Comparison of ENCODE assay signal across 8 cellular contexts in genomic region chr13:50081899-50082425, GRCh38.
DNase-seq lines count a peak whose midpoint lies in the region; ATAC-seq and TF ChIP-seq lines count a peak whose summit lies in the region.

No MANE protein-coding gene starts in this region.

- H3K4me3 ChIP-seq in mucosa of stomach (ENCODE audit: low read length) = peak overlapping the region; percentile 78

- peak overlapping the region; percentile 72 for H3K9ac ChIP-seq in mucosa of stomach (ENCODE audit: low read length)

- no peaks in the 10 kb centered on the region for H3K27me3 ChIP-seq in mucosa of stomach (ENCODE audit: control insufficient read depth, insufficient read depth, low read length)

- DNase-seq in DMS79 (lab: John Stamatoyannopoulos, UW) (peak; percentile 93), KG1 (lab: John Stamatoyannopoulos, UW) (peak; percentile 94)
- peak; percentile 99 for DNase-seq in activated T-cell treated with anti-CD3 and anti-CD28 coated beads, Interleukin-2, amount 50 U/mL, for 48 hours
- DNase-seq in stimulated activated CD8-positive, alpha-beta memory T cell treated with anti-CD3 and anti-CD28 coated beads, Interleukin-4, amount 100 ng/mL, for 48 hours = peak; percentile 98

- no peaks in the 10 kb centered on the region for H3K9me3 ChIP-seq in mucosa of stomach (ENCODE audit: control insufficient read depth, low read length)

- H3K4me1 ChIP-seq in mucosa of stomach (ENCODE audit: control insufficient read depth, insufficient read depth, low read length) = peaks cover 3% of the 10 kb centered on the region

- H3K36me3 ChIP-seq in mucosa of stomach (ENCODE audit: control insufficient read depth, insufficient read depth, low read length) = no peaks in the 10 kb centered on the region

- ATAC-seq in GM21737 (IDR thresholded peaks at IDR 0.05; ENCODE audit: unreplicated experiment) (peak; percentile 50), esophagus mucosa (peak; percentile 95)

TF ChIP-seq in PFSK-1, 5 proteins besides CTCF, POLR2A, EP300 and RAD21:
- TF ChIP-seq REST (IDR thresholded peaks at IDR 0.05; ENCODE audit: insufficient read depth in 1 of 2, low read depth in 2 of 2, low read length in 2 of 2) (no peak), FOXP2 (optimal IDR thresholded peaks at IDR 0.05; ENCODE audit: borderline replicate concordance, extremely low read depth, extremely low read length, insufficient read depth) (no peak), TAF1 (IDR thresholded peaks at IDR 0.05; ENCODE audit: borderline replicate concordance, insufficient read depth, low read length) (0 out of 2 replicates have a peak, but pooled peaks have one; percentile 23), POLR2AphosphoS5 (IDR thresholded peaks at IDR 0.05; ENCODE audit: low read depth, low read length) (peak; percentile 76), SIN3A (IDR thresholded peaks at IDR 0.05; ENCODE audit: borderline replicate concordance, insufficient read depth, low read length) (no peak)

Comparison
In these comparisons a context has a peak if more than half of its experiments do, and no peak if none do; other contexts are left out.
1. Peak in every context shown above with its lines: DNase-seq, ATAC-seq and H3K4me3 ChIP-seq.